9 cellular contexts compared by ENCODE assay signal in the genomic region with DNA sequence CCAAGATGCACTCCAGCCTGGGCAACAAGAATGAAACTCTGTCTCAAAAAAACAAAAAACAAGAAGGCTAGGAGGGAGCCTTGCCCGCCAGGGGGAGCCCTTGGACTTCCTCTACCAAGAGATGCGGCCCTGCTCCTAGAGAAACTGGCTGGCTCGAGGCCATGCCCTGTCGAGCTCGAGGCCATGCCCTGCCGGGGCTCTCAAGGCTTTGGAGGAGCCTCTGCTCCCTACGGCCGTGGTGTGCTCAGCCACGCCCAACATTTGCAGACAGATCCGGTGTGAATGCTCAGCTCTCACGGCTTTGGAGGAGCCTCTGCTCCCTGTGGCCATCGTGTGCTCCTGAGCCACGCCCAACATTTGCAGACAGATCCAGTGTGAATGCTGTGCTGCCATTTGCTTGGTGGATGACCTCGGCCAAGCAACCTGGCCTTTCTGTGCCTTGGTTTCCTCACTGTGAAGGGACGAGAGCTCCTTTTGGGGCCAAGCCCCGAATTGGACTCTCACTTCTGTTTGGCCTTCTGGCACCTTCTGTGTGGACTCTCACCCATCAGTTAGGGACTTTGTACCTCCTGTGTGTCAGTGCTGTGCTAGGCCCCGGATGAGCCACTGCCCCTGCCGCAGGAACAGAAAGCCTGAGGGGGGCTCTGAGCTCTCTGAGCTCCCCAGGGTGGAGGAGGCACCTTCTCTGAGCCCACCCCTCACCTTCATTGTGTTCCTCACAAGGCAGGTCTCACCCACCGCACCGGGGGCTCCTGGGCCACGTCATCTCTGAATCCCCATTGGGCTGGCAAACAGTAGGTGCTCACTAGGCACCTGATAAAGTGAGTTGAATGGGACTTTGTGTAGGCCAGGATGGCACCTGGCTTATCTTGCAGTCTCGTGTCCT. TPM values are rescaled to one million over a fixed set of nuclear protein-coding genes. Genes with fewer than 3 reads are reported as not detected.
A peak's percentile ranks its signal among the peaks of the same experiment; 100 is the strongest.
DNase-seq lines count a peak whose midpoint lies in the region; ATAC-seq and TF ChIP-seq lines count a peak whose summit lies in the region.
"Had no signal": no experiment of that assay in that cellular context is flagged by ENCODE, and none has a peak within 500 bp of the region (broad histone marks: within the 10 kb centered on the region; RNA-seq: fewer than 3 reads in every experiment).

No MANE protein-coding gene starts in this region.

- H2AFZ ChIP-seq in OCI-LY1 (ENCODE audit: low read length): no peak overlapping the region

- DNase-seq in Calu3 (peak; percentile 96), activated T-cell treated with anti-CD3 and anti-CD28 coated beads for 1 hour (ENCODE audit: low read depth) (peak; percentile 97), epidermal melanocyte (ENCODE audit: insufficient read length, low spot score) (peak; percentile 79)
- peak; percentile 92 to 95 for DNase-seq in stimulated activated CD8-positive, alpha-beta memory T cell treated with anti-CD3 and anti-CD28 coated beads, Interleukin-4, amount 100 ng/mL, for 1 hour (ENCODE audit: low read depth in 2 of 2, low spot score in 1 of 2)

- H3K4me3 ChIP-seq in OCI-LY1 (ENCODE audit: low read depth, low read length, poor library complexity, severe bottlenecking) (no peak overlapping the region), mucosa of rectum (ENCODE audit: low read length in 2 of 2) (peak overlapping the region; percentile 32 to 45)

- H3K27ac Mint-ChIP-seq in Calu3 (ENCODE audit: unreplicated experiment) (no peak overlapping the region), IgD-negative memory B cell (peak overlapping the region in 2 of 3 donors; percentile 17 to 92)
- H3K27ac Mint-ChIP-seq: activated naive CD4-positive, alpha-beta T cell treated with anti-CD3 and anti-CD28 coated beads, Interleukin-2, amount 50 U/mL, for 24 hours had no signal

- H3K9me2 ChIP-seq in OCI-LY1 (ENCODE audit: low read depth, low read length): no peaks in the 10 kb centered on the region

- H3K79me2 ChIP-seq in OCI-LY1 (ENCODE audit: insufficient read depth, low read length): no peaks in the 10 kb centered on the region

- ATAC-seq in GM19324 (IDR thresholded peaks at IDR 0.05; ENCODE audit: low FRiP score, unreplicated experiment): no peak

- H3K9ac ChIP-seq in OCI-LY1 (ENCODE audit: low read length) (no peak overlapping the region), mucosa of rectum (ENCODE audit: low read depth in 1 of 2, low read length in 2 of 2) (peak overlapping the region in 1 of 2 donors; percentile 41)

- H3K4me1 Mint-ChIP-seq in Calu3 (ENCODE audit: low read depth, unreplicated experiment) (no peaks in the 10 kb centered on the region), IgD-negative memory B cell (peaks cover 6 to 12% (median 10%) of the 10 kb centered on the region in 3 donors)

- H3K4me3 Mint-ChIP-seq in Calu3 (ENCODE audit: low read depth, unreplicated experiment): no peak overlapping the region
- H3K4me3 Mint-ChIP-seq in IgD-negative memory B cell: peak overlapping the region in 3 of 4 donors; percentile 6 to 51 (median 25)
- H3K4me3 Mint-ChIP-seq: activated naive CD4-positive, alpha-beta T cell treated with anti-CD3 and anti-CD28 coated beads, Interleukin-2, amount 50 U/mL, for 24 hours had no signal

- H3K9me3 Mint-ChIP-seq in Calu3 (ENCODE audit: low read depth, unreplicated experiment): no peaks in the 10 kb centered on the region
- peaks cover 0 to 2% (median 0%) of the 10 kb centered on the region in 3 donors for H3K9me3 Mint-ChIP-seq in IgD-negative memory B cell
- H3K9me3 Mint-ChIP-seq: activated naive CD4-positive, alpha-beta T cell treated with anti-CD3 and anti-CD28 coated beads, Interleukin-2, amount 50 U/mL, for 24 hours had no signal

- 0 out of 2 replicates have a peak, but pooled peaks cover 3% of the 10 kb centered on the region for H3K27me3 ChIP-seq in OCI-LY1 (ENCODE audit: insufficient read depth, low read length)
- H3K27me3 ChIP-seq in mucosa of rectum (ENCODE audit: control insufficient read depth in 2 of 2, insufficient read depth in 2 of 2, low read length in 2 of 2): no peaks in the 10 kb centered on the region

- intact Hi-C loops in Calu3 (cut with micrococcal nuclease; ENCODE audit: unreplicated experiment): loop anchor here (1.0 kb wide), 1 partner anchor 40 kb away; no protein-coding TSS in a partner anchor

- no peak overlapping the region for H3K27ac ChIP-seq in OCI-LY1 (ENCODE audit: low read depth, low read length, poor library complexity, severe bottlenecking)
- H3K27ac ChIP-seq in mucosa of rectum (ENCODE audit: low read depth in 2 of 2, low read length in 2 of 2): no peak overlapping the region

- peaks cover 27% of the 10 kb centered on the region for H3K36me3 Mint-ChIP-seq in Calu3 (ENCODE audit: insufficient read depth, unreplicated experiment)
- peaks cover 4% of the 10 kb centered on the region for H3K36me3 Mint-ChIP-seq in IgD-negative memory B cell

- H3K4me1 ChIP-seq in OCI-LY1 (ENCODE audit: insufficient read depth, low read length, severe bottlenecking): peaks cover 3% of the 10 kb centered on the region
- H3K4me1 ChIP-seq in mucosa of rectum (ENCODE audit: control insufficient read depth in 2 of 2, insufficient read depth in 2 of 2, low read length in 2 of 2): peaks cover 5 to 7% of the 10 kb centered on the region in 2 donors

- CTCF ChIA-PET in Calu3 (lab: Charles Lee): interaction anchor here (0.7 to 3.7 kb wide), 4 partner anchors 12 to 123 kb away, joined by 3 to 47 read pairs (median 6); partner anchors contain the start of gene C11orf24

- no TSS peak for BruUV-seq in Calu3 (replicated peaks; lab: Mats Ljungman, UMichigan)

- TF ChIP-seq CTCF in Calu3 (IDR thresholded peaks at IDR 0.05; ENCODE audit: unreplicated experiment) (peak; percentile 85), OCI-LY1 (IDR thresholded peaks at IDR 0.05; ENCODE audit: low read length) (peak; percentile 78)

- H3K27me3 Mint-ChIP-seq in Calu3 (ENCODE audit: unreplicated experiment): no peaks in the 10 kb centered on the region
- H3K27me3 Mint-ChIP-seq in IgD-negative memory B cell: no peaks in the 10 kb centered on the region
- H3K27me3 Mint-ChIP-seq: activated naive CD4-positive, alpha-beta T cell treated with anti-CD3 and anti-CD28 coated beads, Interleukin-2, amount 50 U/mL, for 24 hours had no signal

- H3F3A ChIP-seq in OCI-LY1 (ENCODE audit: insufficient read depth, low read length): no peaks in the 10 kb centered on the region

- H4K20me1 ChIP-seq in OCI-LY1 (ENCODE audit: insufficient read depth, low read length): no peaks in the 10 kb centered on the region

- 0 out of 2 replicates have a peak overlapping the region, but pooled peaks have one; percentile 32 for H3K4me2 ChIP-seq in OCI-LY1 (ENCODE audit: low read length)

- H3K9me3 ChIP-seq in OCI-LY1 (ENCODE audit: low read length) (no peaks in the 10 kb centered on the region), mucosa of rectum (ENCODE audit: control insufficient read depth in 2 of 2, low read length in 2 of 2) (no peaks in the 10 kb centered on the region)

- H3K36me3 ChIP-seq in OCI-LY1 (ENCODE audit: insufficient read depth, low read length) (peaks cover 24% of the 10 kb centered on the region), mucosa of rectum (ENCODE audit: control insufficient read depth in 2 of 2, insufficient read depth in 2 of 2, low read length in 2 of 2) (peaks cover 22% of the 10 kb centered on the region in 2 donors)

RNA-seq across cellular contexts. Expression of gene C11orf24, which starts 14.1 kb away (rescaled TPM):
- 46.3 and 52.3 TPM in 2 replicates for total RNA-seq in Calu3 (2022)
- polyA plus RNA-seq in IgD-negative memory B cell: 40.5 TPM

RNA-seq across cellular contexts. Expression of gene KMT5B, which starts 44.6 kb away (rescaled TPM):
- total RNA-seq in Calu3 (2022): 31.3 and 39.2 TPM in 2 replicates
- polyA plus RNA-seq in IgD-negative memory B cell: 40.2 TPM

RNA-seq across cellular contexts. Expression of gene LRP5, which starts 54.7 kb away (rescaled TPM):
- 64.8 and 82.0 TPM in 2 replicates for total RNA-seq in Calu3 (2022)
- 1.0 TPM for polyA plus RNA-seq in IgD-negative memory B cell
